ENCODE assay signal across 9 cellular contexts in genomic region chrX:66012094-66012534, GRCh38. TPM values are rescaled to one million over a fixed set of nuclear protein-coding genes. Genes with fewer than 3 reads are reported as not detected.
DNase-seq lines count a peak whose midpoint lies in the region; ATAC-seq and TF ChIP-seq lines count a peak whose summit lies in the region.
"Had no signal": no experiment of that assay in that cellular context is flagged by ENCODE, and none has a peak within 500 bp of the region (broad histone marks: within the 10 kb centered on the region; RNA-seq: fewer than 3 reads in every experiment).

No MANE protein-coding gene starts in this region.

- peaks cover 55% of the 10 kb centered on the region for H3K4me1 ChIP-seq in CD8-positive, alpha-beta T cell (ENCODE audit: insufficient read depth, low read length)

- no peaks in the 10 kb centered on the region for H3K9me3 ChIP-seq in CD8-positive, alpha-beta T cell (ENCODE audit: low read length)
- H3K9me3 ChIP-seq: heart right ventricle had no signal

- CTCF ChIA-PET in CD8-positive, alpha-beta T cell (lab: Charles Lee) = no interaction called here

- peak overlapping the region; percentile 64 for H3K27ac Mint-ChIP-seq in CD8-positive, alpha-beta T cell
- H3K27ac Mint-ChIP-seq in activated naive CD8-positive, alpha-beta T cell treated with anti-CD3 and anti-CD28 coated beads, Interleukin-2, amount 50 U/mL, for 24 hours = peak overlapping the region; percentile 85

- no peak for DNase-seq in CD8-positive, alpha-beta T cell
- no peak for DNase-seq in activated naive CD8-positive, alpha-beta T cell treated with anti-CD3 and anti-CD28 coated beads, Interleukin-2, amount 50 U/mL, for 24 hours
- DNase-seq in NCI-H774 (lab: John Stamatoyannopoulos, UW) (no peak), nucleus accumbens (lab: John Stamatoyannopoulos, UW) (no peak)
- no peak for DNase-seq in stimulated activated CD4-positive, alpha-beta T cell treated with anti-CD3 and anti-CD28 coated beads, Interleukin-4, amount 100 ng/mL, for 1 hour
- DNase-seq: heart right ventricle had no signal

- no peaks in the 10 kb centered on the region for H3K36me3 ChIP-seq in CD8-positive, alpha-beta T cell (ENCODE audit: insufficient read depth, low read length)
- H3K36me3 ChIP-seq: heart right ventricle had no signal

- POLR2A ChIA-PET in CD8-positive, alpha-beta T cell (lab: Charles Lee) = interaction anchor here (0.6 kb wide), 1 partner anchor 124 kb away, joined by 6 read pairs; no protein-coding TSS in a partner anchor

- no peak overlapping the region for H3K27ac ChIP-seq in CD8-positive, alpha-beta T cell (ENCODE audit: low read depth, low read length)

- no peak overlapping the region for H3K4me3 Mint-ChIP-seq in CD8-positive, alpha-beta T cell
- H3K4me3 Mint-ChIP-seq in activated naive CD8-positive, alpha-beta T cell treated with anti-CD3 and anti-CD28 coated beads, Interleukin-2, amount 50 U/mL, for 24 hours = no peak overlapping the region

- ATAC-seq in CD8-positive, alpha-beta T cell = no peak
- ATAC-seq in GM19467 (IDR thresholded peaks at IDR 0.05; ENCODE audit: unreplicated experiment) (peak; percentile 56), HG03469 (IDR thresholded peaks at IDR 0.05; ENCODE audit: unreplicated experiment) (peak; percentile 36), HG02938 (IDR thresholded peaks at IDR 0.05; ENCODE audit: unreplicated experiment) (no peak)
- ATAC-seq in activated naive CD8-positive, alpha-beta T cell treated with anti-CD3 and anti-CD28 coated beads, Interleukin-2, amount 50 U/mL, for 24 hours = peak; percentile 45

- no peaks in the 10 kb centered on the region for H3K27me3 ChIP-seq in CD8-positive, alpha-beta T cell (ENCODE audit: insufficient read depth, low read length)

- no peaks in the 10 kb centered on the region for H3K9me3 Mint-ChIP-seq in CD8-positive, alpha-beta T cell
- no peaks in the 10 kb centered on the region for H3K9me3 Mint-ChIP-seq in activated naive CD8-positive, alpha-beta T cell treated with anti-CD3 and anti-CD28 coated beads, Interleukin-2, amount 50 U/mL, for 24 hours

- H3K36me3 Mint-ChIP-seq in CD8-positive, alpha-beta T cell = no peaks in the 10 kb centered on the region
- H3K36me3 Mint-ChIP-seq in activated naive CD8-positive, alpha-beta T cell treated with anti-CD3 and anti-CD28 coated beads, Interleukin-2, amount 50 U/mL, for 24 hours (ENCODE audit: low read depth) = peaks cover 2% of the 10 kb centered on the region

- H3K27me3 Mint-ChIP-seq in CD8-positive, alpha-beta T cell (ENCODE audit: low read depth) = no peaks in the 10 kb centered on the region
- no peaks in the 10 kb centered on the region for H3K27me3 Mint-ChIP-seq in activated naive CD8-positive, alpha-beta T cell treated with anti-CD3 and anti-CD28 coated beads, Interleukin-2, amount 50 U/mL, for 24 hours

- peaks cover 58% of the 10 kb centered on the region for H3K4me1 Mint-ChIP-seq in CD8-positive, alpha-beta T cell (ENCODE audit: low read depth)
- peaks cover 67% of the 10 kb centered on the region for H3K4me1 Mint-ChIP-seq in activated naive CD8-positive, alpha-beta T cell treated with anti-CD3 and anti-CD28 coated beads, Interleukin-2, amount 50 U/mL, for 24 hours

- no peak overlapping the region for H3K4me3 ChIP-seq in CD8-positive, alpha-beta T cell (ENCODE audit: low read depth, low read length)

- no peak for TF ChIP-seq CTCF in CD8-positive, alpha-beta T cell (IDR thresholded peaks at IDR 0.05)

- intact Hi-C loops in CD8-positive, alpha-beta T cell (cut with DNase I, micrococcal nuclease) = no loop called here

RNA-seq across cellular contexts. Expression of gene VSIG4, which starts 27.8 kb away (rescaled TPM):
- not detected for total RNA-seq in CD8-positive, alpha-beta T cell

Comparison
In these comparisons a context has a peak if more than half of its experiments do, and no peak if none do; other contexts are left out.
1. ATAC-seq: peak in GM19467 (single experiment), HG03469 (single experiment) and activated naive CD8-positive, alpha-beta T cell treated with anti-CD3 and anti-CD28 coated beads, Interleukin-2, amount 50 U/mL, for 24 hours (single experiment); none in CD8-positive, alpha-beta T cell (single experiment) and HG02938 (single experiment).